In the genomic region with DNA sequence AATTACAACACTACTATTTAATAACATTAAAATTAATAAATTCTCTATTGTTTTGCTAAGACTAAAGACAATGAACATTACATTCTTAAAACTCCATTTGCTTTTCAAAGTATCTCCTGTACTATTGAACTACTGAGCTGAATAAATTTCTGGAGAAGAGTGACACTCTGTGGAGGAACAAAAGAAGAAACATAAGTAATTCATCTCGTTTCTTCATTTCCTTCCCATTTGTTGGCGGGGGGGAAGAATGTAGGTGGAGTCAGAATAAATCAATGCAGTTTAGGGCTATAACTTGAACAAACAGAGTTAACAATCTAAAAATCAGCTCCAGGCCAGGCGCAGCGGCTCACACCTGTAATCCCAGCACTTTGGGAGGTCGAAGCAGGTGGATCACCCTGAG, we compare ENCODE assay signal across 2 cellular contexts.
TF ChIP-seq lines count a peak whose summit lies in the region.

No MANE protein-coding gene starts in this region.

TF ChIP-seq in IMR-90, 13 proteins besides CTCF, POLR2A, EP300 and RAD21:
- TF ChIP-seq CHD1 (IDR thresholded peaks at IDR 0.05; ENCODE audit: low read depth, low read length) (no peak), NFE2L2 (IDR thresholded peaks at IDR 0.05; ENCODE audit: low read depth, low read length) (no peak), MAZ (IDR thresholded peaks at IDR 0.05; ENCODE audit: borderline replicate concordance, low read depth, low read length) (no peak), MAFK (IDR thresholded peaks at IDR 0.05; ENCODE audit: low read depth, low read length) (no peak), RFX5 (IDR thresholded peaks at IDR 0.05; ENCODE audit: low read depth, low read length) (no peak), SMC3 (IDR thresholded peaks at IDR 0.05; ENCODE audit: low read depth, low read length) (no peak), FOS (IDR thresholded peaks at IDR 0.05; ENCODE audit: low read depth, low read length) (no peak), CEBPB (IDR thresholded peaks at IDR 0.05; ENCODE audit: low read depth, low read length) (no peak), BHLHE40 (IDR thresholded peaks at IDR 0.05; ENCODE audit: low read depth, low read length) (no peak)
- TF ChIP-seq, protein P1, sequence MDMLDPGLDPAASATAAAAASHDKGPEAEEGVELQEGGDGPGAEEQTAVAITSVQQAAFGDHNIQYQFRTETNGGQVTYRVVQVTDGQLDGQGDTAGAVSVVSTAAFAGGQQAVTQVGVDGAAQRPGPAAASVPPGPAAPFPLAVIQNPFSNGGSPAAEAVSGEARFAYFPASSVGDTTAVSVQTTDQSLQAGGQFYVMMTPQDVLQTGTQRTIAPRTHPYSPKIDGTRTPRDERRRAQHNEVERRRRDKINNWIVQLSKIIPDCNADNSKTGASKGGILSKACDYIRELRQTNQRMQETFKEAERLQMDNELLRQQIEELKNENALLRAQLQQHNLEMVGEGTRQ (IDR thresholded peaks at IDR 0.05; ENCODE audit: low read depth, low read length), result no peak

TF ChIP-seq in SK-N-SH treated with all-trans-retinoic acid at 6 μM for 48 hours, 23 proteins besides CTCF, POLR2A, EP300 and RAD21:
- TF ChIP-seq ISL1 (CRISPR knock-in tag; IDR thresholded peaks at IDR 0.05), result no peak
- no peak for TF ChIP-seq OSR1 (CRISPR knock-in tag; IDR thresholded peaks at IDR 0.05)
- TF ChIP-seq BACH2 (CRISPR knock-in tag; IDR thresholded peaks at IDR 0.05; ENCODE audit: borderline replicate concordance), result no peak
- TF ChIP-seq ZC3H10 (CRISPR knock-in tag; IDR thresholded peaks at IDR 0.05), result no peak
- TF ChIP-seq ZFP3 (CRISPR knock-in tag; IDR thresholded peaks at IDR 0.05), result no peak
- TF ChIP-seq ZNF565 (CRISPR knock-in tag; conservative IDR thresholded peaks at IDR 0.05; ENCODE audit: low read depth), result no peak
- TF ChIP-seq, protein P2, sequence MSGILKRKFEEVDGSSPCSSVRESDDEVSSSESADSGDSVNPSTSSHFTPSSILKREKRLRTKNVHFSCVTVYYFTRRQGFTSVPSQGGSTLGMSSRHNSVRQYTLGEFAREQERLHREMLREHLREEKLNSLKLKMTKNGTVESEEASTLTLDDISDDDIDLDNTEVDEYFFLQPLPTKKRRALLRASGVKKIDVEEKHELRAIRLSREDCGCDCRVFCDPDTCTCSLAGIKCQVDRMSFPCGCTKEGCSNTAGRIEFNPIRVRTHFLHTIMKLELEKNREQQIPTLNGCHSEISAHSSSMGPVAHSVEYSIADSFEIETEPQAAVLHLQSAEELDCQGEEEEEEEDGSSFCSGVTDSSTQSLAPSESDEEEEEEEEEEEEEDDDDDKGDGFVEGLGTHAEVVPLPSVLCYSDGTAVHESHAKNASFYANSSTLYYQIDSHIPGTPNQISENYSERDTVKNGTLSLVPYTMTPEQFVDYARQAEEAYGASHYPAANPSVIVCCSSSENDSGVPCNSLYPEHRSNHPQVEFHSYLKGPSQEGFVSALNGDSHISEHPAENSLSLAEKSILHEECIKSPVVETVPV (CRISPR knock-in tag; IDR thresholded peaks at IDR 0.05), result no peak
- TF ChIP-seq SNAI2 (CRISPR knock-in tag; IDR thresholded peaks at IDR 0.05), result no peak
- TF ChIP-seq, protein P3, sequence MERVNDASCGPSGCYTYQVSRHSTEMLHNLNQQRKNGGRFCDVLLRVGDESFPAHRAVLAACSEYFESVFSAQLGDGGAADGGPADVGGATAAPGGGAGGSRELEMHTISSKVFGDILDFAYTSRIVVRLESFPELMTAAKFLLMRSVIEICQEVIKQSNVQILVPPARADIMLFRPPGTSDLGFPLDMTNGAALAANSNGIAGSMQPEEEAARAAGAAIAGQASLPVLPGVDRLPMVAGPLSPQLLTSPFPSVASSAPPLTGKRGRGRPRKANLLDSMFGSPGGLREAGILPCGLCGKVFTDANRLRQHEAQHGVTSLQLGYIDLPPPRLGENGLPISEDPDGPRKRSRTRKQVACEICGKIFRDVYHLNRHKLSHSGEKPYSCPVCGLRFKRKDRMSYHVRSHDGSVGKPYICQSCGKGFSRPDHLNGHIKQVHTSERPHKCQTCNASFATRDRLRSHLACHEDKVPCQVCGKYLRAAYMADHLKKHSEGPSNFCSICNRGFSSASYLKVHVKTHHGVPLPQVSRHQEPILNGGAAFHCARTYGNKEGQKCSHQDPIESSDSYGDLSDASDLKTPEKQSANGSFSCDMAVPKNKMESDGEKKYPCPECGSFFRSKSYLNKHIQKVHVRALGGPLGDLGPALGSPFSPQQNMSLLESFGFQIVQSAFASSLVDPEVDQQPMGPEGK (CRISPR knock-in tag; IDR thresholded peaks at IDR 0.05; ENCODE audit: borderline replicate concordance), result no peak
- TF ChIP-seq TCF4 (CRISPR knock-in tag; IDR thresholded peaks at IDR 0.05; ENCODE audit: borderline replicate concordance), result no peak
- TF ChIP-seq, protein P4, sequence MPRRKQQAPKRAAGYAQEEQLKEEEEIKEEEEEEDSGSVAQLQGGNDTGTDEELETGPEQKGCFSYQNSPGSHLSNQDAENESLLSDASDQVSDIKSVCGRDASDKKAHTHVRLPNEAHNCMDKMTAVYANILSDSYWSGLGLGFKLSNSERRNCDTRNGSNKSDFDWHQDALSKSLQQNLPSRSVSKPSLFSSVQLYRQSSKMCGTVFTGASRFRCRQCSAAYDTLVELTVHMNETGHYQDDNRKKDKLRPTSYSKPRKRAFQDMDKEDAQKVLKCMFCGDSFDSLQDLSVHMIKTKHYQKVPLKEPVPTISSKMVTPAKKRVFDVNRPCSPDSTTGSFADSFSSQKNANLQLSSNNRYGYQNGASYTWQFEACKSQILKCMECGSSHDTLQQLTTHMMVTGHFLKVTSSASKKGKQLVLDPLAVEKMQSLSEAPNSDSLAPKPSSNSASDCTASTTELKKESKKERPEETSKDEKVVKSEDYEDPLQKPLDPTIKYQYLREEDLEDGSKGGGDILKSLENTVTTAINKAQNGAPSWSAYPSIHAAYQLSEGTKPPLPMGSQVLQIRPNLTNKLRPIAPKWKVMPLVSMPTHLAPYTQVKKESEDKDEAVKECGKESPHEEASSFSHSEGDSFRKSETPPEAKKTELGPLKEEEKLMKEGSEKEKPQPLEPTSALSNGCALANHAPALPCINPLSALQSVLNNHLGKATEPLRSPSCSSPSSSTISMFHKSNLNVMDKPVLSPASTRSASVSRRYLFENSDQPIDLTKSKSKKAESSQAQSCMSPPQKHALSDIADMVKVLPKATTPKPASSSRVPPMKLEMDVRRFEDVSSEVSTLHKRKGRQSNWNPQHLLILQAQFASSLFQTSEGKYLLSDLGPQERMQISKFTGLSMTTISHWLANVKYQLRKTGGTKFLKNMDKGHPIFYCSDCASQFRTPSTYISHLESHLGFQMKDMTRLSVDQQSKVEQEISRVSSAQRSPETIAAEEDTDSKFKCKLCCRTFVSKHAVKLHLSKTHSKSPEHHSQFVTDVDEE (CRISPR knock-in tag; IDR thresholded peaks at IDR 0.05), result no peak
- TF ChIP-seq ZNF8 (CRISPR knock-in tag; IDR thresholded peaks at IDR 0.05), result no peak
- no peak for TF ChIP-seq TOX (CRISPR knock-in tag; IDR thresholded peaks at IDR 0.05; ENCODE audit: borderline replicate concordance)
- no peak for TF ChIP-seq ZFP30 (CRISPR knock-in tag; IDR thresholded peaks at IDR 0.05)
